Comparison of ENCODE assay signal across 12 cellular contexts in the genomic region with DNA sequence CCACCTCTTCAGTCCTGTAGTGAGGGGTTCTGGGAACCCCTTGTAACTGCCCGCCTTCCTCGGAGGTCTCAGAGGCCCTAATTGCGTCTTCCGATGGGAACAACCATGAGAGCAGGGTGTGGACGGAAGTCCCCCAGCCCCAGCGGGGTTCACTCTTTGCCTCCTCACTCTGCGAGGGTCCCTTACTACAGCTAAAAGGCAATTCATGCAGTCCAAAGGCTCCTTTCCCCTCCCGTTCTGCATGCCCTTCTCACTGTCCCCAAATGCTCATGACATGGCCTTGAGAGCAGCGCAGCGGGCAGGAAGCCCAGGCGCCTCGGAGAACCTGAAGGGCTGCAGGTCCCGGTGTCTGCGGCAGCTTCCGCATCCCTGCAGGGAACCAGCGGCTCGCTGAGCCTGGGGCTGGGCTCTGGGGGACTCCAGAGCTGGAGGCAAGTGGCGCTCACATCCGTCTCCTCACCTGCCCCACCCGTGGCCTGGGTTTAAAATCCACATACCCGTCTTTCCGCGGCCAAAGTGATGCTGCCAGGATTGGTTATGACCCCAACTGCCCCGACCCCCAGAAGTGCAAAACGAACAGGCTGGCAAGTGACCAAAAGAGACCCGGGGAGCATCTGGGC. TPM values are rescaled to one million over a fixed set of nuclear protein-coding genes. Genes with fewer than 3 reads are reported as not detected.
DNase-seq lines count a peak whose midpoint lies in the region; ATAC-seq, FAIRE-seq and TF ChIP-seq lines count a peak whose summit lies in the region.
"Had no signal": no experiment of that assay in that cellular context is flagged by ENCODE, and none has a peak within 500 bp of the region (broad histone marks: within the 10 kb centered on the region; RNA-seq: fewer than 3 reads in every experiment).

No MANE protein-coding gene starts in this region.

- H3K56ac ChIP-seq in H1 (replicated peaks; ENCODE audit: insufficient read length, low read depth, low read length) = no peak overlapping the region

- 6% methylated on average over 26 of the region's 26 CpGs; no CpG with 5 or more reads in 1 of the 2 experiments for WGBS in H1 (ENCODE audit: extremely low coverage in 1 of 2, insufficient coverage in 1 of 2, insufficient read length in 1 of 2, insufficient replicate concordance in 2 of 2, low coverage in 1 of 2, low lambda C conversion rate in 2 of 2, missing lambda C conversion rate in 1 of 2), 2 experiments
- WGBS in HepG2 (ENCODE audit: low lambda C conversion rate) = 21% methylated on average over 17 of the region's 26 CpGs

- peak in 2 of 3 experiments; percentile 31 to 43 for DNase-seq in NCI-H1417 (lab: John Stamatoyannopoulos, UW)
- DNase-seq in NCI-H1417 treated with DMSO at 0.1 percent for 48 hours (lab: John Stamatoyannopoulos, UW) = no peak
- peak in 1 of 2 experiments; percentile 64 for DNase-seq in H1 (ENCODE audit: low read depth in 1 of 2, low spot score in 2 of 2)
- no peak for DNase-seq in HepG2 (ENCODE audit: low spot score)
- DNase-seq in stimulated activated naive CD4-positive, alpha-beta T cell (lab: John Stamatoyannopoulos, UW) = no peak
- DNase-seq in anterior cingulate cortex (lab: John Stamatoyannopoulos, UW) = no peak
- DNase-seq: 8988T; activated CD4-positive, alpha-beta T cell treated with anti-CD3 and anti-CD28 coated beads, Interleukin-2, amount 50 U/mL, for 1 hour; midbrain had no signal

- TF ChIP-seq RAD21 in H1 (IDR thresholded peaks at IDR 0.05 in 1 of 2, conservative IDR thresholded peaks at IDR 0.05 in 1 of 2; ENCODE audit: low read depth in 2 of 2, low read length in 2 of 2) (no peak), HepG2 (CRISPR knock-in tag; IDR thresholded peaks at IDR 0.05) (no peak)

- H3K9me3 ChIP-seq in H1 (ENCODE audit: insufficient read depth in 2 of 2, low read depth in 1 of 2, low read length in 1 of 2) (no peaks in the 10 kb centered on the region), HepG2 (ENCODE audit: low read length) (no peaks in the 10 kb centered on the region), subcutaneous abdominal adipose tissue (ENCODE audit: control insufficient read depth in 5 of 5, low read length in 5 of 5) (no peaks in the 10 kb centered on the region)

- peak overlapping the region; percentile 71 to 99 for H3K4me2 ChIP-seq in H1 (ENCODE audit: insufficient read depth in 1 of 2, low read depth in 2 of 2, low read length in 2 of 2)
- no peak overlapping the region for H3K4me2 ChIP-seq in HepG2 (ENCODE audit: low read depth, low read length)

- H3K4ac ChIP-seq in H1 (replicated peaks; ENCODE audit: insufficient read length, low read depth, low read length) = no peak overlapping the region

- H2AFZ ChIP-seq in H1 (ENCODE audit: low read length) = peak overlapping the region; percentile 86; the same call in 1 of the 2 replicates
- no peak overlapping the region for H2AFZ ChIP-seq in HepG2 (ENCODE audit: low read length)

- no peak overlapping the region for H2BK5ac ChIP-seq in H1 (ENCODE audit: low read depth, low read length)

- H3K79me1 ChIP-seq in H1 (ENCODE audit: low read depth, low read length) = no peaks in the 10 kb centered on the region

- in situ Hi-C loops in HepG2 (cut with HindIII; ENCODE audit: extremely low pct_ligation_motif_present, low pct_unique_long_range_greater_than_20kb) = no loop called here

- TF ChIP-seq EP300 in H1 (IDR thresholded peaks at IDR 0.05; ENCODE audit: borderline replicate concordance in 1 of 2, low read depth in 2 of 2, low read length in 2 of 2) = no peak
- no peak for TF ChIP-seq EP300 in HepG2 (IDR thresholded peaks at IDR 0.05; ENCODE audit: low read depth in 2 of 2, low read length in 2 of 2)
- no peak for TF ChIP-seq EP300 in HepG2 (CRISPR knock-in tag; IDR thresholded peaks at IDR 0.05; ENCODE audit: borderline replicate concordance)

- peaks cover 1 to 2% of the 10 kb centered on the region in 2 experiments for H4K20me1 ChIP-seq in H1 (replicated peaks in 1 of 2; ENCODE audit: control insufficient read depth in 1 of 2, insufficient read depth in 2 of 2, low read length in 2 of 2)
- no peaks in the 10 kb centered on the region for H4K20me1 ChIP-seq in HepG2 (ENCODE audit: insufficient read depth, low read length)

- peak overlapping the region; percentile 39 to 67 (median 46); a peak in 7 of 8 replicates for H3K4me3 ChIP-seq in H1 (ENCODE audit: extremely low read depth in 1 of 4, insufficient read depth in 2 of 4, low read depth in 3 of 4, low read length in 4 of 4)
- no peak overlapping the region for H3K4me3 ChIP-seq in HepG2 (replicated peaks in 1 of 3; ENCODE audit: insufficient read depth in 1 of 3, low read depth in 2 of 3, low read length in 3 of 3)
- peak overlapping the region; percentile 54 to 92 (median 71) for H3K4me3 ChIP-seq in subcutaneous abdominal adipose tissue (ENCODE audit: low read depth in 1 of 5, low read length in 5 of 5)

- no peak overlapping the region for H2BK15ac ChIP-seq in H1 (ENCODE audit: low read length)

- peaks cover 18% of the 10 kb centered on the region; the same call in 1 of the 2 replicates for H3K23me2 ChIP-seq in H1 (ENCODE audit: low read depth, low read length)

- H3K9ac ChIP-seq in H1 (replicated peaks in 1 of 4; ENCODE audit: extremely low read depth in 1 of 4, low read depth in 3 of 4, low read length in 3 of 4) (no peak overlapping the region), HepG2 (ENCODE audit: insufficient read depth, low read depth, low read length) (no peak overlapping the region), subcutaneous abdominal adipose tissue (ENCODE audit: low read length in 5 of 5) (peak overlapping the region in 2 of 5 donors; percentile 45 to 62)

- no peak overlapping the region for H4K8ac ChIP-seq in H1 (ENCODE audit: extremely low read depth, insufficient read depth, low read length)

- H3K79me2 ChIP-seq in H1 (ENCODE audit: control insufficient read depth in 1 of 2, insufficient read depth in 2 of 2, low read length in 2 of 2) (no peaks in the 10 kb centered on the region), HepG2 (ENCODE audit: insufficient read depth, low read length) (no peaks in the 10 kb centered on the region)

- TF ChIP-seq POLR2A in H1 (IDR thresholded peaks at IDR 0.05; ENCODE audit: control extremely low read depth in 1 of 2, low read depth in 2 of 2, low read length in 2 of 2) (no peak), HepG2 (IDR thresholded peaks at IDR 0.05; ENCODE audit: insufficient read depth in 1 of 2, low read depth in 2 of 2, low read length in 2 of 2) (no peak)

- 0 out of 2 replicates have a peak overlapping the region, but pooled peaks have one; percentile 18 for H2BK20ac ChIP-seq in H1 (ENCODE audit: low read length)

- H3K23ac ChIP-seq in H1 (ENCODE audit: insufficient read length) = no peak overlapping the region

- TF ChIP-seq CTCF in H1 (IDR thresholded peaks at IDR 0.05; ENCODE audit: control extremely low read depth in 1 of 3, insufficient read depth in 1 of 3, low read depth in 1 of 3, low read length in 3 of 3) (no peak), HepG2 (CRISPR knock-in tag; IDR thresholded peaks at IDR 0.05) (no peak)

- H3K14ac ChIP-seq in H1 (ENCODE audit: insufficient read length) = no peak overlapping the region

- ATAC-seq in HepG2 (peak; percentile 27; the same call in 1 of the 3 replicates), GM18517 (IDR thresholded peaks at IDR 0.05; ENCODE audit: unreplicated experiment) (no peak)

- H2BK120ac ChIP-seq in H1 (replicated peaks; ENCODE audit: low read depth, low read length) = no peak overlapping the region

- H3K27ac ChIP-seq in H1 (ENCODE audit: low read depth, low read length) = no peak overlapping the region
- H3K27ac ChIP-seq in HepG2 (ENCODE audit: extremely low read length, insufficient read depth, low read length) = no peak overlapping the region
- peak overlapping the region; percentile 88 for H3K27ac ChIP-seq in subcutaneous abdominal adipose tissue (ENCODE audit: low read depth, low read length)

- intact Hi-C loops in HepG2 (cut with micrococcal nuclease; ENCODE audit: unreplicated experiment) = no loop called here

- peaks cover 2 to 11% (median 6%) of the 10 kb centered on the region in 4 experiments for H3K4me1 ChIP-seq in H1 (replicated peaks in 1 of 4; ENCODE audit: control insufficient read depth in 3 of 4, insufficient read depth in 4 of 4, low read length in 3 of 4)
- peaks cover 5% of the 10 kb centered on the region; the same call in 1 of the 2 replicates for H3K4me1 ChIP-seq in HepG2 (ENCODE audit: insufficient read depth, low read length)
- peaks cover 9 to 74% (median 59%) of the 10 kb centered on the region in 5 donors for H3K4me1 ChIP-seq in subcutaneous abdominal adipose tissue (ENCODE audit: control insufficient read depth in 5 of 5, insufficient read depth in 5 of 5, low read length in 5 of 5)

- H3K36me3 ChIP-seq in H1 (ENCODE audit: control insufficient read depth in 2 of 4, insufficient read depth in 4 of 4, low read length in 3 of 4) (no peaks in the 10 kb centered on the region), HepG2 (replicated peaks in 1 of 2; ENCODE audit: control insufficient read depth in 1 of 2, insufficient read depth in 2 of 2, low read length in 2 of 2) (no peaks in the 10 kb centered on the region), subcutaneous abdominal adipose tissue (ENCODE audit: control insufficient read depth in 5 of 5, insufficient read depth in 5 of 5, low read length in 5 of 5) (no peaks in the 10 kb centered on the region)

- FAIRE-seq in H1 (lab: Jason Lieb, UNC) (no peak), HepG2 (lab: Jason Lieb, UNC) (no peak)

- no peak overlapping the region for H2AK5ac ChIP-seq in H1 (ENCODE audit: low read depth, low read length)

- peak overlapping the region; percentile 60; the same call in 1 of the 2 replicates for H2BK12ac ChIP-seq in H1 (ENCODE audit: low read depth, low read length)

- H3K18ac ChIP-seq in H1 (ENCODE audit: extremely low read depth, low read length) = peak overlapping the region; percentile 51; the same call in 1 of the 2 replicates

- CTCF ChIA-PET in H1 (lab: Charles Lee; ENCODE audit: partially characterized antibody) (interaction anchor here (0.7 to 4.1 kb wide), 9 partner anchors 9 to 161 kb away, joined by 3 to 14 read pairs (median 4); no protein-coding TSS in a partner anchor), HepG2 (lab: Yijun Ruan, JAX; ENCODE audit: low intra/inter-chr PET ratio, low total read pairs) (no interaction called here)

- no TSS peak for BruUV-seq in HepG2 (replicated peaks; lab: Mats Ljungman, UMichigan)

- H3K27me3 ChIP-seq in H1 (replicated peaks in 1 of 4; ENCODE audit: control insufficient read depth in 3 of 4, extremely low read depth in 1 of 4, insufficient read depth in 3 of 4, low read length in 3 of 4) (peaks cover 38 to 60% (median 55%) of the 10 kb centered on the region in 4 experiments), HepG2 (ENCODE audit: control insufficient read depth in 1 of 2, insufficient read depth in 2 of 2, low read length in 2 of 2) (peaks cover 10 to 79% of the 10 kb centered on the region in 2 experiments), subcutaneous abdominal adipose tissue (ENCODE audit: control insufficient read depth in 5 of 5, insufficient read depth in 4 of 5, low read length in 5 of 5) (peaks cover 0 to 23% (median 12%) of the 10 kb centered on the region in 5 donors)

- H4K5ac ChIP-seq in H1 (ENCODE audit: insufficient read length, low read depth, low read length) = no peak overlapping the region

- POLR2A ChIA-PET in H1 (lab: Charles Lee; ENCODE audit: partially characterized antibody) (interaction anchor here (0.5 to 1.0 kb wide), 2 partner anchors 166 to 174 kb away, joined by 3 read pairs; no protein-coding TSS in a partner anchor), HepG2 (lab: Yijun Ruan, JAX) (no interaction called here)

- H4K91ac ChIP-seq in H1 (replicated peaks; ENCODE audit: insufficient read length, low read length) = no peak overlapping the region

RNA-seq across cellular contexts. Expression of a gene that starts 0.5 kb away (rescaled TPM):
- not detected in 2 replicates for total RNA-seq in H1 (2021; fragmentation: NEBNext Ultra II Directional; extraction: Animal tissue kit (Norgen Biotek cat#: 25700))
- polyA plus RNA-seq in H1 (2011; rRNA removed) (0.06 TPM in 1 of 2 replicates, not detected in the other), HepG2 (2011; rRNA removed) (not detected in 2 replicates)
- not detected for polyA plus RNA-seq in H1 (2011; cell fraction: cytosol; rRNA removed)
- 0.09 TPM for polyA plus RNA-seq in H1 (2011; cell fraction: nucleus; rRNA removed)
- polyA plus RNA-seq in H1 (2012, experiment 1 of 2) = not detected in 4 replicates
- not detected for polyA plus RNA-seq in H1 (2012, experiment 2 of 2)
- 0.12 TPM for polyA plus RNA-seq in H1 (2013, experiment 1 of 2)
- 0.15 TPM for polyA plus RNA-seq in H1 (2013, experiment 2 of 2)
- not detected in 2 replicates for polyA minus RNA-seq in H1 (2011; rRNA and poly(A)+ RNA removed)
- not detected for polyA minus RNA-seq in H1 (2011; cell fraction: cytosol; rRNA and poly(A)+ RNA removed)
- polyA minus RNA-seq in H1 (2011; cell fraction: nucleus; rRNA and poly(A)+ RNA removed) = not detected
- total RNA-seq in HepG2 (2016; rRNA removed; fragmentation: Illumina TruSeq; extraction: Trizol) = not detected in 2 replicates
- not detected in 2 replicates for total RNA-seq in HepG2 (2016; cell fraction: cytosol; rRNA removed; fragmentation: Illumina TruSeq; extraction: Trizol; ENCODE audit: low read depth)
- not detected in 2 replicates for total RNA-seq in HepG2 (2016; cell fraction: insoluble cytoplasmic fraction; rRNA removed; fragmentation: Illumina TruSeq; extraction: Trizol)
- total RNA-seq in HepG2 (2016; cell fraction: membrane; rRNA removed; fragmentation: Illumina TruSeq; extraction: Trizol) = not detected in 2 replicates
- total RNA-seq in HepG2 (2016; cell fraction: nucleus; rRNA removed; fragmentation: Illumina TruSeq; extraction: Trizol) = not detected in 2 replicates
- polyA plus RNA-seq in HepG2 (2011; cell fraction: cytosol; rRNA removed) = 0.04 TPM in 1 of 2 replicates, not detected in the other
- not detected in 2 replicates for polyA plus RNA-seq in HepG2 (2011; cell fraction: nucleus; rRNA removed)
- not detected in 2 replicates for polyA plus RNA-seq in HepG2 (2012)
- not detected in 2 replicates for polyA plus RNA-seq in HepG2 (2016; cell fraction: cytosol; fragmentation: Illumina TruSeq; extraction: Trizol; ENCODE audit: low read depth)
- polyA plus RNA-seq in HepG2 (2016; cell fraction: insoluble cytoplasmic fraction; fragmentation: Illumina TruSeq; extraction: Trizol; ENCODE audit: low read depth) = not detected in 2 replicates
- polyA plus RNA-seq in HepG2 (2016; cell fraction: membrane; fragmentation: Illumina TruSeq; extraction: Trizol; ENCODE audit: low read depth) = not detected in 2 replicates
- polyA plus RNA-seq in HepG2 (2016; cell fraction: nucleus; fragmentation: Illumina TruSeq; extraction: Trizol; ENCODE audit: insufficient read depth, low read depth) = not detected in 2 replicates
- polyA minus RNA-seq in HepG2 (2011; rRNA and poly(A)+ RNA removed; ENCODE audit: low replicate concordance) = not detected in 2 replicates
- polyA minus RNA-seq in HepG2 (2011; cell fraction: cytosol; rRNA and poly(A)+ RNA removed) = not detected in 2 replicates
- polyA minus RNA-seq in HepG2 (2011; cell fraction: nucleus; rRNA and poly(A)+ RNA removed) = not detected in 2 replicates
- total RNA-seq: OCI-LY7 had no signal

RNA-seq across cellular contexts. Expression of a gene that starts 54.4 kb away (rescaled TPM):
- 126 and 128 TPM in 2 replicates for total RNA-seq in H1 (2021; fragmentation: NEBNext Ultra II Directional; extraction: Animal tissue kit (Norgen Biotek cat#: 25700))
- polyA plus RNA-seq in H1 (2011; rRNA removed) = 223 and 288 TPM in 2 replicates
- polyA plus RNA-seq in H1 (2011; cell fraction: cytosol; rRNA removed) = 206 TPM
- polyA plus RNA-seq in H1 (2011; cell fraction: nucleus; rRNA removed) = 196 TPM
- 96.3 to 131 TPM (median 121 TPM) in 4 replicates for polyA plus RNA-seq in H1 (2012, experiment 1 of 2)
- polyA plus RNA-seq in H1 (2012, experiment 2 of 2) = 81.1 TPM
- 88.3 TPM for polyA plus RNA-seq in H1 (2013, experiment 1 of 2)
- polyA plus RNA-seq in H1 (2013, experiment 2 of 2) = 92.6 TPM
- polyA minus RNA-seq in H1 (2011; rRNA and poly(A)+ RNA removed) = 69.6 and 75.5 TPM in 2 replicates
- 91.3 TPM for polyA minus RNA-seq in H1 (2011; cell fraction: cytosol; rRNA and poly(A)+ RNA removed)
- 58.7 TPM for polyA minus RNA-seq in H1 (2011; cell fraction: nucleus; rRNA and poly(A)+ RNA removed)
- 9.9 and 13.5 TPM in 2 replicates for total RNA-seq in HepG2 (2016; rRNA removed; fragmentation: Illumina TruSeq; extraction: Trizol)
- 2.6 and 3.9 TPM in 2 replicates for total RNA-seq in HepG2 (2016; cell fraction: cytosol; rRNA removed; fragmentation: Illumina TruSeq; extraction: Trizol; ENCODE audit: low read depth)
- total RNA-seq in HepG2 (2016; cell fraction: insoluble cytoplasmic fraction; rRNA removed; fragmentation: Illumina TruSeq; extraction: Trizol) = 11.1 and 12.0 TPM in 2 replicates
- 6.0 and 7.2 TPM in 2 replicates for total RNA-seq in HepG2 (2016; cell fraction: membrane; rRNA removed; fragmentation: Illumina TruSeq; extraction: Trizol)
- 4.2 and 6.5 TPM in 2 replicates for total RNA-seq in HepG2 (2016; cell fraction: nucleus; rRNA removed; fragmentation: Illumina TruSeq; extraction: Trizol)
- polyA plus RNA-seq in HepG2 (2011; rRNA removed) = 28.6 and 30.8 TPM in 2 replicates
- 30.2 and 44.7 TPM in 2 replicates for polyA plus RNA-seq in HepG2 (2011; cell fraction: cytosol; rRNA removed)
- 30.6 and 34.0 TPM in 2 replicates for polyA plus RNA-seq in HepG2 (2011; cell fraction: nucleus; rRNA removed)
- polyA plus RNA-seq in HepG2 (2012) = 5.6 and 18.7 TPM in 2 replicates
- 4.1 and 5.2 TPM in 2 replicates for polyA plus RNA-seq in HepG2 (2016; cell fraction: cytosol; fragmentation: Illumina TruSeq; extraction: Trizol; ENCODE audit: low read depth)
- 13.8 and 14.5 TPM in 2 replicates for polyA plus RNA-seq in HepG2 (2016; cell fraction: insoluble cytoplasmic fraction; fragmentation: Illumina TruSeq; extraction: Trizol; ENCODE audit: low read depth)
- 4.6 and 4.9 TPM in 2 replicates for polyA plus RNA-seq in HepG2 (2016; cell fraction: membrane; fragmentation: Illumina TruSeq; extraction: Trizol; ENCODE audit: low read depth)
- polyA plus RNA-seq in HepG2 (2016; cell fraction: nucleus; fragmentation: Illumina TruSeq; extraction: Trizol; ENCODE audit: insufficient read depth, low read depth) = 10.3 and 12.3 TPM in 2 replicates
- 60.5 and 149 TPM in 2 replicates for polyA minus RNA-seq in HepG2 (2011; rRNA and poly(A)+ RNA removed; ENCODE audit: low replicate concordance)
- 20.5 and 20.8 TPM in 2 replicates for polyA minus RNA-seq in HepG2 (2011; cell fraction: cytosol; rRNA and poly(A)+ RNA removed)
- 8.5 and 14.0 TPM in 2 replicates for polyA minus RNA-seq in HepG2 (2011; cell fraction: nucleus; rRNA and poly(A)+ RNA removed)
- total RNA-seq: OCI-LY7 had no signal

Comparison
In these comparisons a context has a peak if more than half of its experiments do, and no peak if none do; other contexts are left out.
1. DNase-seq: peak in NCI-H1417 (2 of 3); none in NCI-H1417 treated with DMSO at 0.1 percent for 48 hours (single experiment), HepG2 (single experiment), stimulated activated naive CD4-positive, alpha-beta T cell (0 of 6) and anterior cingulate cortex (0 of 58).
2. H3K4me3 ChIP-seq: peak in H1 (4 of 4) and subcutaneous abdominal adipose tissue (5 of 5); none in HepG2 (0 of 3).